1 cellular context compared by ENCODE assay signal in genomic region chr20:60210779-60211617, GRCh38.
TF ChIP-seq lines count a peak whose summit lies in the region.

No MANE protein-coding gene starts in this region.

TF ChIP-seq in HEK293, 187 proteins besides CTCF, POLR2A, EP300 and RAD21 (continued from another document):
- TF ChIP-seq ZNF280C (tag by site-specific recombination; IDR thresholded peaks at IDR 0.05) (no peak), ZNF654 (tag by site-specific recombination; IDR thresholded peaks at IDR 0.05; ENCODE audit: low read depth) (peak; percentile 90), ZNF140 (tag by site-specific recombination; IDR thresholded peaks at IDR 0.05) (no peak), ZNF791 (tag by site-specific recombination; IDR thresholded peaks at IDR 0.05) (no peak), ZNF169 (tag by site-specific recombination; IDR thresholded peaks at IDR 0.05) (no peak), ZNF701 (tag by site-specific recombination; IDR thresholded peaks at IDR 0.05) (no peak), ZBTB49 (tag by site-specific recombination; IDR thresholded peaks at IDR 0.05; ENCODE audit: low read depth) (no peak), BCL11A (tag by site-specific recombination; IDR thresholded peaks at IDR 0.05; ENCODE audit: low read depth) (no peak), KLF7 (tag by site-specific recombination; IDR thresholded peaks at IDR 0.05; ENCODE audit: borderline replicate concordance) (no peak), ZNF133 (tag by site-specific recombination; IDR thresholded peaks at IDR 0.05) (no peak)
